1 cellular context compared by ENCODE assay signal in the genomic region with DNA sequence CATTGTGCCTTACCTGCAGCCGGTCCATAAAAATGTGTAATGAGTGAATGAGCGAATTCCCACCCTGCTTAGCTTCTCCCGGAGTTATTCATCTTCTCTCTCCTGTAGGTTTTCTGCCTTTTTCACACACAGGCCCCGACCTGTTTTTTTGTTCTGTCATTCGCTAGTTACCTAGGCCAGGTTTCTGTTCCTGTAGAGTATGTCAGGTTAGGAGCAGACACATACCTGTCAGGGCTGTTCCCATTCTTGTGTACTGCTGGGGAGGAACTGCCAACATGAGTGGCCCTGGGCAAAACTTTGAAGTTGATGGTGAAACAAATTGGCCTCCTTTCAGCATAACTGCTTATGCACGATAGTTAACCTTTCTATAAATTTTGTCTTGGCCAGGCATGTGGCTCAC.
TF ChIP-seq lines count a peak whose summit lies in the region.

No MANE protein-coding gene starts in this region.

TF ChIP-seq in HepG2, 621 proteins besides CTCF, POLR2A, EP300 and RAD21:
- TF ChIP-seq PCBP2 (optimal IDR thresholded peaks at IDR 0.05; ENCODE audit: low read depth, low read length, poor library complexity, severe bottlenecking) (no peak), MAFF (IDR thresholded peaks at IDR 0.05; ENCODE audit: low read depth, low read length) (no peak), KAT7 (CRISPR knock-in tag; IDR thresholded peaks at IDR 0.05; ENCODE audit: borderline replicate concordance) (no peak), STAT5B (CRISPR knock-in tag; IDR thresholded peaks at IDR 0.05) (no peak), ERF (CRISPR knock-in tag; IDR thresholded peaks at IDR 0.05) (no peak), SMAD1 (CRISPR knock-in tag; IDR thresholded peaks at IDR 0.05; ENCODE audit: borderline replicate concordance, low read depth) (no peak), KLF9 (CRISPR knock-in tag; IDR thresholded peaks at IDR 0.05; ENCODE audit: low read depth) (no peak), ZNF264 (CRISPR knock-in tag; IDR thresholded peaks at IDR 0.05) (no peak), SMAD3 (CRISPR knock-in tag; IDR thresholded peaks at IDR 0.05) (no peak), ZNF326 (CRISPR knock-in tag; IDR thresholded peaks at IDR 0.05; ENCODE audit: borderline replicate concordance) (no peak), ZNF331 (CRISPR knock-in tag; IDR thresholded peaks at IDR 0.05) (no peak), ADNP (CRISPR knock-in tag; IDR thresholded peaks at IDR 0.05) (no peak)
- TF ChIP-seq, protein P1, sequence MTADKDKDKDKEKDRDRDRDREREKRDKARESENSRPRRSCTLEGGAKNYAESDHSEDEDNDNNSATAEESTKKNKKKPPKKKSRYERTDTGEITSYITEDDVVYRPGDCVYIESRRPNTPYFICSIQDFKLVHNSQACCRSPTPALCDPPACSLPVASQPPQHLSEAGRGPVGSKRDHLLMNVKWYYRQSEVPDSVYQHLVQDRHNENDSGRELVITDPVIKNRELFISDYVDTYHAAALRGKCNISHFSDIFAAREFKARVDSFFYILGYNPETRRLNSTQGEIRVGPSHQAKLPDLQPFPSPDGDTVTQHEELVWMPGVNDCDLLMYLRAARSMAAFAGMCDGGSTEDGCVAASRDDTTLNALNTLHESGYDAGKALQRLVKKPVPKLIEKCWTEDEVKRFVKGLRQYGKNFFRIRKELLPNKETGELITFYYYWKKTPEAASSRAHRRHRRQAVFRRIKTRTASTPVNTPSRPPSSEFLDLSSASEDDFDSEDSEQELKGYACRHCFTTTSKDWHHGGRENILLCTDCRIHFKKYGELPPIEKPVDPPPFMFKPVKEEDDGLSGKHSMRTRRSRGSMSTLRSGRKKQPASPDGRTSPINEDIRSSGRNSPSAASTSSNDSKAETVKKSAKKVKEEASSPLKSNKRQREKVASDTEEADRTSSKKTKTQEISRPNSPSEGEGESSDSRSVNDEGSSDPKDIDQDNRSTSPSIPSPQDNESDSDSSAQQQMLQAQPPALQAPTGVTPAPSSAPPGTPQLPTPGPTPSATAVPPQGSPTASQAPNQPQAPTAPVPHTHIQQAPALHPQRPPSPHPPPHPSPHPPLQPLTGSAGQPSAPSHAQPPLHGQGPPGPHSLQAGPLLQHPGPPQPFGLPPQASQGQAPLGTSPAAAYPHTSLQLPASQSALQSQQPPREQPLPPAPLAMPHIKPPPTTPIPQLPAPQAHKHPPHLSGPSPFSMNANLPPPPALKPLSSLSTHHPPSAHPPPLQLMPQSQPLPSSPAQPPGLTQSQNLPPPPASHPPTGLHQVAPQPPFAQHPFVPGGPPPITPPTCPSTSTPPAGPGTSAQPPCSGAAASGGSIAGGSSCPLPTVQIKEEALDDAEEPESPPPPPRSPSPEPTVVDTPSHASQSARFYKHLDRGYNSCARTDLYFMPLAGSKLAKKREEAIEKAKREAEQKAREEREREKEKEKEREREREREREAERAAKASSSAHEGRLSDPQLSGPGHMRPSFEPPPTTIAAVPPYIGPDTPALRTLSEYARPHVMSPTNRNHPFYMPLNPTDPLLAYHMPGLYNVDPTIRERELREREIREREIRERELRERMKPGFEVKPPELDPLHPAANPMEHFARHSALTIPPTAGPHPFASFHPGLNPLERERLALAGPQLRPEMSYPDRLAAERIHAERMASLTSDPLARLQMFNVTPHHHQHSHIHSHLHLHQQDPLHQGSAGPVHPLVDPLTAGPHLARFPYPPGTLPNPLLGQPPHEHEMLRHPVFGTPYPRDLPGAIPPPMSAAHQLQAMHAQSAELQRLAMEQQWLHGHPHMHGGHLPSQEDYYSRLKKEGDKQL (CRISPR knock-in tag; IDR thresholded peaks at IDR 0.05; ENCODE audit: low read depth): no peak
- TF ChIP-seq, protein P2, sequence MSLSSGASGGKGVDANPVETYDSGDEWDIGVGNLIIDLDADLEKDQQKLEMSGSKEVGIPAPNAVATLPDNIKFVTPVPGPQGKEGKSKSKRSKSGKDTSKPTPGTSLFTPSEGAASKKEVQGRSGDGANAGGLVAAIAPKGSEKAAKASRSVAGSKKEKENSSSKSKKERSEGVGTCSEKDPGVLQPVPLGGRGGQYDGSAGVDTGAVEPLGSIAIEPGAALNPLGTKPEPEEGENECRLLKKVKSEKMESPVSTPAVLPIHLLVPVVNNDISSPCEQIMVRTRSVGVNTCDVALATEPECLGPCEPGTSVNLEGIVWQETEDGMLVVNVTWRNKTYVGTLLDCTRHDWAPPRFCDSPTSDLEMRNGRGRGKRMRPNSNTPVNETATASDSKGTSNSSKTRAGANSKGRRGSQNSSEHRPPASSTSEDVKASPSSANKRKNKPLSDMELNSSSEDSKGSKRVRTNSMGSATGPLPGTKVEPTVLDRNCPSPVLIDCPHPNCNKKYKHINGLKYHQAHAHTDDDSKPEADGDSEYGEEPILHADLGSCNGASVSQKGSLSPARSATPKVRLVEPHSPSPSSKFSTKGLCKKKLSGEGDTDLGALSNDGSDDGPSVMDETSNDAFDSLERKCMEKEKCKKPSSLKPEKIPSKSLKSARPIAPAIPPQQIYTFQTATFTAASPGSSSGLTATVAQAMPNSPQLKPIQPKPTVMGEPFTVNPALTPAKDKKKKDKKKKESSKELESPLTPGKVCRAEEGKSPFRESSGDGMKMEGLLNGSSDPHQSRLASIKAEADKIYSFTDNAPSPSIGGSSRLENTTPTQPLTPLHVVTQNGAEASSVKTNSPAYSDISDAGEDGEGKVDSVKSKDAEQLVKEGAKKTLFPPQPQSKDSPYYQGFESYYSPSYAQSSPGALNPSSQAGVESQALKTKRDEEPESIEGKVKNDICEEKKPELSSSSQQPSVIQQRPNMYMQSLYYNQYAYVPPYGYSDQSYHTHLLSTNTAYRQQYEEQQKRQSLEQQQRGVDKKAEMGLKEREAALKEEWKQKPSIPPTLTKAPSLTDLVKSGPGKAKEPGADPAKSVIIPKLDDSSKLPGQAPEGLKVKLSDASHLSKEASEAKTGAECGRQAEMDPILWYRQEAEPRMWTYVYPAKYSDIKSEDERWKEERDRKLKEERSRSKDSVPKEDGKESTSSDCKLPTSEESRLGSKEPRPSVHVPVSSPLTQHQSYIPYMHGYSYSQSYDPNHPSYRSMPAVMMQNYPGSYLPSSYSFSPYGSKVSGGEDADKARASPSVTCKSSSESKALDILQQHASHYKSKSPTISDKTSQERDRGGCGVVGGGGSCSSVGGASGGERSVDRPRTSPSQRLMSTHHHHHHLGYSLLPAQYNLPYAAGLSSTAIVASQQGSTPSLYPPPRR (CRISPR knock-in tag; IDR thresholded peaks at IDR 0.05; ENCODE audit: borderline replicate concordance): no peak
- TF ChIP-seq, protein P3, sequence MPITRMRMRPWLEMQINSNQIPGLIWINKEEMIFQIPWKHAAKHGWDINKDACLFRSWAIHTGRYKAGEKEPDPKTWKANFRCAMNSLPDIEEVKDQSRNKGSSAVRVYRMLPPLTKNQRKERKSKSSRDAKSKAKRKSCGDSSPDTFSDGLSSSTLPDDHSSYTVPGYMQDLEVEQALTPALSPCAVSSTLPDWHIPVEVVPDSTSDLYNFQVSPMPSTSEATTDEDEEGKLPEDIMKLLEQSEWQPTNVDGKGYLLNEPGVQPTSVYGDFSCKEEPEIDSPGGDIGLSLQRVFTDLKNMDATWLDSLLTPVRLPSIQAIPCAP (CRISPR knock-in tag; IDR thresholded peaks at IDR 0.05; ENCODE audit: low read depth): no peak
- TF ChIP-seq, protein P4, sequence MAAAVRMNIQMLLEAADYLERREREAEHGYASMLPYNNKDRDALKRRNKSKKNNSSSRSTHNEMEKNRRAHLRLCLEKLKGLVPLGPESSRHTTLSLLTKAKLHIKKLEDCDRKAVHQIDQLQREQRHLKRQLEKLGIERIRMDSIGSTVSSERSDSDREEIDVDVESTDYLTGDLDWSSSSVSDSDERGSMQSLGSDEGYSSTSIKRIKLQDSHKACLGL (CRISPR knock-in tag; IDR thresholded peaks at IDR 0.05): no peak
- TF ChIP-seq, protein P5, sequence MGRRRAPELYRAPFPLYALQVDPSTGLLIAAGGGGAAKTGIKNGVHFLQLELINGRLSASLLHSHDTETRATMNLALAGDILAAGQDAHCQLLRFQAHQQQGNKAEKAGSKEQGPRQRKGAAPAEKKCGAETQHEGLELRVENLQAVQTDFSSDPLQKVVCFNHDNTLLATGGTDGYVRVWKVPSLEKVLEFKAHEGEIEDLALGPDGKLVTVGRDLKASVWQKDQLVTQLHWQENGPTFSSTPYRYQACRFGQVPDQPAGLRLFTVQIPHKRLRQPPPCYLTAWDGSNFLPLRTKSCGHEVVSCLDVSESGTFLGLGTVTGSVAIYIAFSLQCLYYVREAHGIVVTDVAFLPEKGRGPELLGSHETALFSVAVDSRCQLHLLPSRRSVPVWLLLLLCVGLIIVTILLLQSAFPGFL (CRISPR knock-in tag; IDR thresholded peaks at IDR 0.05): no peak
- TF ChIP-seq, protein P6, sequence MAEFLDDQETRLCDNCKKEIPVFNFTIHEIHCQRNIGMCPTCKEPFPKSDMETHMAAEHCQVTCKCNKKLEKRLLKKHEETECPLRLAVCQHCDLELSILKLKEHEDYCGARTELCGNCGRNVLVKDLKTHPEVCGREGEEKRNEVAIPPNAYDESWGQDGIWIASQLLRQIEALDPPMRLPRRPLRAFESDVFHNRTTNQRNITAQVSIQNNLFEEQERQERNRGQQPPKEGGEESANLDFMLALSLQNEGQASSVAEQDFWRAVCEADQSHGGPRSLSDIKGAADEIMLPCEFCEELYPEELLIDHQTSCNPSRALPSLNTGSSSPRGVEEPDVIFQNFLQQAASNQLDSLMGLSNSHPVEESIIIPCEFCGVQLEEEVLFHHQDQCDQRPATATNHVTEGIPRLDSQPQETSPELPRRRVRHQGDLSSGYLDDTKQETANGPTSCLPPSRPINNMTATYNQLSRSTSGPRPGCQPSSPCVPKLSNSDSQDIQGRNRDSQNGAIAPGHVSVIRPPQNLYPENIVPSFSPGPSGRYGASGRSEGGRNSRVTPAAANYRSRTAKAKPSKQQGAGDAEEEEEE (CRISPR knock-in tag; IDR thresholded peaks at IDR 0.05; ENCODE audit: borderline replicate concordance): no peak
- TF ChIP-seq, protein P7, sequence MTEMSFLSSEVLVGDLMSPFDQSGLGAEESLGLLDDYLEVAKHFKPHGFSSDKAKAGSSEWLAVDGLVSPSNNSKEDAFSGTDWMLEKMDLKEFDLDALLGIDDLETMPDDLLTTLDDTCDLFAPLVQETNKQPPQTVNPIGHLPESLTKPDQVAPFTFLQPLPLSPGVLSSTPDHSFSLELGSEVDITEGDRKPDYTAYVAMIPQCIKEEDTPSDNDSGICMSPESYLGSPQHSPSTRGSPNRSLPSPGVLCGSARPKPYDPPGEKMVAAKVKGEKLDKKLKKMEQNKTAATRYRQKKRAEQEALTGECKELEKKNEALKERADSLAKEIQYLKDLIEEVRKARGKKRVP (CRISPR knock-in tag; IDR thresholded peaks at IDR 0.05): no peak
